Comparison of ENCODE assay signal across 2 cellular contexts in genomic region chr18:35256947-35257346, GRCh38.
A peak's percentile ranks its signal among the peaks of the same experiment; 100 is the strongest.
TF ChIP-seq lines count a peak whose summit lies in the region.

No MANE protein-coding gene starts in this region.

TF ChIP-seq in HepG2, 621 proteins besides CTCF, POLR2A, EP300 and RAD21:
- TF ChIP-seq ZBTB1 (CRISPR knock-in tag; IDR thresholded peaks at IDR 0.05; ENCODE audit: borderline replicate concordance) (no peak), MAFF (IDR thresholded peaks at IDR 0.05; ENCODE audit: low read depth, low read length) (peak; percentile 69), MAFK (conservative IDR thresholded peaks at IDR 0.05 in 1 of 2, IDR thresholded peaks at IDR 0.05 in 1 of 2; ENCODE audit: low read length in 2 of 2) (peak; percentile 63 to 80), ZNF17 (CRISPR knock-in tag; IDR thresholded peaks at IDR 0.05) (no peak), ZNF775 (CRISPR knock-in tag; IDR thresholded peaks at IDR 0.05; ENCODE audit: borderline replicate concordance) (no peak), E2F2 (CRISPR knock-in tag; IDR thresholded peaks at IDR 0.05; ENCODE audit: borderline replicate concordance) (no peak)
TF ChIP-seq in HepG2: peak in this region for 2.

TF ChIP-seq in IMR-90, 13 proteins besides CTCF, POLR2A, EP300 and RAD21:
- TF ChIP-seq MAZ (IDR thresholded peaks at IDR 0.05; ENCODE audit: borderline replicate concordance, low read depth, low read length) (no peak), MAFK (IDR thresholded peaks at IDR 0.05; ENCODE audit: low read depth, low read length) (peak; percentile 51)
